ENCODE assay signal across 14 cellular contexts in the genomic region with DNA sequence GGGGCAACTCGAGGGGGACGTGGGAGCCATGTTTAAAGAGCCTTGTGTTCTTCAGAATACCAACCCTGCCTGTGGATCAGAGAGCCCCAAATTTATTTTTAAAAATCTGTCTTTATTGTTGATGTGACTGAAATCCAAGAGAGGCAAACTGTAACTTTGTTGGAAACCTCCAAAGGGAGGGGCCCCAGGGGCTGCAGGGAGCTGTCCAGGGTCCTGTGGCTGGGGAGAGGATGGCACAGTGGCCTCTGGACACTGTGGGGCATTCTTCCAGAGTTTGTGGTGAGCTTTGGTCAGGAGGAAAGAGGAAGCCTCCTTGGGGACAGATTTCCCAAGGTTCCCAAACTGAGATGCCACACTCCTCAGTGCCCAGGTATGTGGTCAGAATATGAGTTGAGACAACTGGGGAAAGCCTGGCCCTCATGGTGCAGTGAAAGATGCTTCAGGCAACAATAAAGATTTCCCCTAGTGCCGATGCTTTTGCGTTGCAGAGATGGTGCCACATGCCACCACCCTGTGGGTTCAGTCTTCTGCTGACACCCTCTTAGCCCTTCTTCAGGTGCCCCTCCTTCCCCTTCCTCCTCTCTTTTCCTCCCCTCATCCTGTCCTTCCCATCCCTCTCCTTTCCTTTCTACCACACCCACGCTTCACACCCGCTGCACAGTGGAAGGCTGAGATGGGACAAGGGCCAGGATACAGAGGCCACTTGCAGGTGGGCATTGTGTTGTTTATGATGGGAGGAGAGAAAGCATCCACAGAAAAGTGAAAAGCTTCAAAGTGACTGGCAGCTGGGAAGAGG.
A peak's percentile ranks its signal among the peaks of the same experiment; 100 is the strongest.
DNase-seq lines count a peak whose midpoint lies in the region; ATAC-seq and TF ChIP-seq lines count a peak whose summit lies in the region.
"Had no signal": no experiment of that assay in that cellular context is flagged by ENCODE, and none has a peak within 500 bp of the region (broad histone marks: within the 10 kb centered on the region; RNA-seq: fewer than 3 reads in every experiment).

No MANE protein-coding gene starts in this region.

- no CpG with 5 or more reads among the region's 6 CpGs for WGBS in H9 (ENCODE audit: extremely low coverage, insufficient read length, low lambda C conversion rate)

- H3K27ac Mint-ChIP-seq in H9 = no peak overlapping the region
- H3K27ac Mint-ChIP-seq: activated naive CD8-positive, alpha-beta T cell treated with anti-CD3 and anti-CD28 coated beads, Interleukin-2, amount 10 ng/mL, durations not matched to agents 7 days and 5 days; CD4-positive, alpha-beta memory T cell had no signal

- no peak overlapping the region for H2BK120ac ChIP-seq in H9 (ENCODE audit: low read depth, low read length, poor library complexity, severe bottlenecking)

- DNase-seq in COLO829 (ENCODE audit: low spot score) = peak; percentile 37
- peak; percentile 56 for DNase-seq in H9
- DNase-seq in SJCRH30 = peak; percentile 51 to 67
- DNase-seq in left lung = no peak
- DNase-seq in NK-92 treated with Interleukin-12 subunit alpha and Interleukin-12 subunit beta, amount 100 ng/mL, for 24 hours (lab: John Stamatoyannopoulos, UW) = no peak
- DNase-seq: activated CD8-positive, alpha-beta memory T cell treated with anti-CD3 and anti-CD28 coated beads for 24 hours; activated naive CD8-positive, alpha-beta T cell treated with anti-CD3 and anti-CD28 coated beads, Interleukin-2, amount 10 ng/mL, durations not matched to agents 7 days and 5 days; esophagus squamous epithelium; NCI-H2029 had no signal

- H2AK5ac ChIP-seq in H9 (ENCODE audit: insufficient read length, low read length) = no peak overlapping the region

- H3K36me3 ChIP-seq in SJCRH30 = no peaks in the 10 kb centered on the region
- no peaks in the 10 kb centered on the region for H3K36me3 ChIP-seq in left lung
- H3K36me3 ChIP-seq: esophagus squamous epithelium, suprapubic skin had no signal

- no peak overlapping the region for H3K4me3 Mint-ChIP-seq in H9
- H3K4me3 Mint-ChIP-seq: activated naive CD8-positive, alpha-beta T cell treated with anti-CD3 and anti-CD28 coated beads, Interleukin-2, amount 10 ng/mL, durations not matched to agents 7 days and 5 days had no signal

- H3K9me3 Mint-ChIP-seq in H9 = no peaks in the 10 kb centered on the region; a peak in 1 of 5 replicates
- H3K9me3 Mint-ChIP-seq: activated naive CD8-positive, alpha-beta T cell treated with anti-CD3 and anti-CD28 coated beads, Interleukin-2, amount 10 ng/mL, durations not matched to agents 7 days and 5 days; CD4-positive, alpha-beta memory T cell had no signal

- intact Hi-C loops in left lung (cut with DNase I) = no loop called here

- no peak overlapping the region for H4K5ac ChIP-seq in H9 (ENCODE audit: insufficient read length, low read depth, low read length)

- H3K36me3 Mint-ChIP-seq in H9 (ENCODE audit: insufficient read depth in 1 of 3, low read depth in 3 of 3) = no peaks in the 10 kb centered on the region
- H3K36me3 Mint-ChIP-seq: activated naive CD8-positive, alpha-beta T cell treated with anti-CD3 and anti-CD28 coated beads, Interleukin-2, amount 10 ng/mL, durations not matched to agents 7 days and 5 days; CD4-positive, alpha-beta memory T cell had no signal

- H3K27ac ChIP-seq in H9 (ENCODE audit: insufficient read length, low read depth, low read length) = no peak overlapping the region
- H3K27ac ChIP-seq in SJCRH30 = no peak overlapping the region
- H3K27ac ChIP-seq in left lung = no peak overlapping the region
- H3K27ac ChIP-seq: esophagus squamous epithelium, suprapubic skin had no signal

- no peak overlapping the region for H2BK20ac ChIP-seq in H9 (ENCODE audit: low read depth, low read length, poor library complexity, severe bottlenecking)

- H2BK5ac ChIP-seq in H9 (ENCODE audit: insufficient read length, low read length) = no peak overlapping the region

- no peak overlapping the region for H3T11ph ChIP-seq in H9 (ENCODE audit: low read length)

- H3K4me1 ChIP-seq in H9 (ENCODE audit: insufficient read depth, low read length) (no peaks in the 10 kb centered on the region), SJCRH30 (peaks cover 3% of the 10 kb centered on the region), left lung (no peaks in the 10 kb centered on the region)
- H3K4me1 ChIP-seq: esophagus squamous epithelium, suprapubic skin had no signal

- no peak overlapping the region for H3K4me2 ChIP-seq in H9 (ENCODE audit: insufficient read depth, insufficient read length, low read length)

- H2BK15ac ChIP-seq in H9 (ENCODE audit: low read depth, low read length) = no peak overlapping the region

- H3K79me1 ChIP-seq in H9 (ENCODE audit: insufficient read depth, low read depth, low read length, poor library complexity, severe bottlenecking) = no peaks in the 10 kb centered on the region

- no peaks in the 10 kb centered on the region for H3K9me3 ChIP-seq in H9 (ENCODE audit: control insufficient read depth, low read depth, low read length)
- H3K9me3 ChIP-seq in SJCRH30 (replicated peaks) = no peaks in the 10 kb centered on the region
- H3K9me3 ChIP-seq in left lung = no peaks in the 10 kb centered on the region
- H3K9me3 ChIP-seq: esophagus squamous epithelium, suprapubic skin had no signal

- H3K56ac ChIP-seq in H9 (ENCODE audit: insufficient read length, low read depth, low read length) = no peak overlapping the region

- H4K20me1 ChIP-seq in H9 (ENCODE audit: control insufficient read depth, insufficient read depth, insufficient read length) = no peaks in the 10 kb centered on the region

- H3K4ac ChIP-seq in H9 (ENCODE audit: low read depth, low read length) = no peak overlapping the region

- no peaks in the 10 kb centered on the region for H3K79me2 ChIP-seq in H9 (ENCODE audit: insufficient read depth, low read length)

- H2BK12ac ChIP-seq in H9 (ENCODE audit: insufficient read length, low read depth, low read length) = no peak overlapping the region

- H3K4me1 Mint-ChIP-seq in H9 = peaks cover 9 to 10% of the 10 kb centered on the region in 2 experiments
- H3K4me1 Mint-ChIP-seq: activated naive CD8-positive, alpha-beta T cell treated with anti-CD3 and anti-CD28 coated beads, Interleukin-2, amount 10 ng/mL, durations not matched to agents 7 days and 5 days; CD4-positive, alpha-beta memory T cell had no signal

- no peak overlapping the region for H4K91ac ChIP-seq in H9 (ENCODE audit: insufficient read length, low read depth, low read length)

- no peak overlapping the region for H3K9ac ChIP-seq in H9 (ENCODE audit: extremely low read depth, insufficient read length, low read length)

- no peak overlapping the region for H4K8ac ChIP-seq in H9 (replicated peaks; ENCODE audit: insufficient read length, low read depth, low read length)

- ATAC-seq in left lung (peak; percentile 29), GM19324 (IDR thresholded peaks at IDR 0.05; ENCODE audit: low FRiP score, unreplicated experiment) (no peak), HG03521 (IDR thresholded peaks at IDR 0.05; ENCODE audit: unreplicated experiment) (no peak), GM21619 (IDR thresholded peaks at IDR 0.05; ENCODE audit: unreplicated experiment) (no peak)

- H3K4me3 ChIP-seq in SJCRH30 = no peak overlapping the region
- H3K4me3 ChIP-seq in left lung = no peak overlapping the region
- H3K4me3 ChIP-seq: esophagus squamous epithelium, suprapubic skin had no signal

- no peak overlapping the region for H3K14ac ChIP-seq in H9 (ENCODE audit: insufficient read depth, low read length)

- TF ChIP-seq CTCF in H9 (conservative IDR thresholded peaks at IDR 0.05) = no peak
- TF ChIP-seq CTCF in left lung (IDR thresholded peaks at IDR 0.05) = no peak

- no peaks in the 10 kb centered on the region; the same call in 1 of the 2 replicates for H3K27me3 Mint-ChIP-seq in H9 (ENCODE audit: low read depth)

- H3K27me3 ChIP-seq in H9 (ENCODE audit: insufficient read depth, low read length) = no peaks in the 10 kb centered on the region
- no peaks in the 10 kb centered on the region for H3K27me3 ChIP-seq in SJCRH30
- no peaks in the 10 kb centered on the region for H3K27me3 ChIP-seq in left lung
- H3K27me3 ChIP-seq: esophagus squamous epithelium, suprapubic skin had no signal

- H2AFZ ChIP-seq in H9 (ENCODE audit: low read length) = no peak overlapping the region

- H3K18ac ChIP-seq in H9 (ENCODE audit: insufficient read length, low read depth, low read length) = no peak overlapping the region

- no peak overlapping the region for H3K23ac ChIP-seq in H9 (ENCODE audit: insufficient read length, low read depth, low read length)

- H3K23me2 ChIP-seq in H9 (ENCODE audit: insufficient read length, low read depth, low read length, poor library complexity, severe bottlenecking) = no peaks in the 10 kb centered on the region

Comparison
In these comparisons a context has a peak if more than half of its experiments do, and no peak if none do; other contexts are left out.
1. DNase-seq: peak in COLO829 (single experiment), H9 (single experiment) and SJCRH30 (2 of 2); none in left lung (0 of 2) and NK-92 treated with Interleukin-12 subunit alpha and Interleukin-12 subunit beta, amount 100 ng/mL, for 24 hours (single experiment).